ENCODE assay signal across 1 cellular context in genomic region chr14:77043984-77044485, GRCh38.
TF ChIP-seq lines count a peak whose summit lies in the region.

No MANE protein-coding gene starts in this region.

TF ChIP-seq in HepG2, 621 proteins besides CTCF, POLR2A, EP300 and RAD21:
- no peak for TF ChIP-seq ZNF552 (CRISPR knock-in tag; IDR thresholded peaks at IDR 0.05; ENCODE audit: borderline replicate concordance)
- 0 out of 2 replicates have a peak, but pooled peaks have one; percentile 21 for TF ChIP-seq NR2F2 (IDR thresholded peaks at IDR 0.05; ENCODE audit: borderline replicate concordance, low read depth)
- no peak for TF ChIP-seq SNAI1 (CRISPR knock-in tag; IDR thresholded peaks at IDR 0.05; ENCODE audit: borderline replicate concordance)
- TF ChIP-seq ZNF331 (CRISPR knock-in tag; IDR thresholded peaks at IDR 0.05) = peak; percentile 10; the same call in 1 of the 2 replicates
- no peak for TF ChIP-seq U2AF2 (IDR thresholded peaks at IDR 0.05; ENCODE audit: low read depth, low read length)
- TF ChIP-seq FOSL1 (CRISPR knock-in tag; IDR thresholded peaks at IDR 0.05; ENCODE audit: borderline replicate concordance) = no peak
- TF ChIP-seq ZNF12 (CRISPR knock-in tag; IDR thresholded peaks at IDR 0.05) = 0 out of 2 replicates have a peak, but pooled peaks have one; percentile 20
- no peak for TF ChIP-seq HMG20A (CRISPR knock-in tag; IDR thresholded peaks at IDR 0.05; ENCODE audit: borderline replicate concordance)
- peak; percentile 95 for TF ChIP-seq ZKSCAN8 (CRISPR knock-in tag; IDR thresholded peaks at IDR 0.05; ENCODE audit: borderline replicate concordance)
- no peak for TF ChIP-seq MTA1 (CRISPR knock-in tag; IDR thresholded peaks at IDR 0.05; ENCODE audit: borderline replicate concordance)
- peak; percentile 35; the same call in 1 of the 2 replicates for TF ChIP-seq RBFOX2 (IDR thresholded peaks at IDR 0.05; ENCODE audit: low read depth, low read length)
- no peak for TF ChIP-seq ASH2L (IDR thresholded peaks at IDR 0.05; ENCODE audit: insufficient read length, low read depth, low read length)
- TF ChIP-seq DR1 (CRISPR knock-in tag; IDR thresholded peaks at IDR 0.05) = no peak
- TF ChIP-seq ZNF30 (CRISPR knock-in tag; IDR thresholded peaks at IDR 0.05) = no peak
- no peak for TF ChIP-seq ZNF432 (CRISPR knock-in tag; IDR thresholded peaks at IDR 0.05; ENCODE audit: borderline replicate concordance)
- 0 out of 2 replicates have a peak, but pooled peaks have one; percentile 6 for TF ChIP-seq FOSL2 (CRISPR knock-in tag; IDR thresholded peaks at IDR 0.05)
- peak; percentile 14; the same call in 1 of the 2 replicates for TF ChIP-seq SALL1 (CRISPR knock-in tag; IDR thresholded peaks at IDR 0.05)
- TF ChIP-seq ZNF687 (CRISPR knock-in tag; IDR thresholded peaks at IDR 0.05) = peak; percentile 40
- TF ChIP-seq NFATC3 (CRISPR knock-in tag; IDR thresholded peaks at IDR 0.05) = no peak
- TF ChIP-seq ZNF7 (CRISPR knock-in tag; IDR thresholded peaks at IDR 0.05) = no peak
- TF ChIP-seq ZNF207 (IDR thresholded peaks at IDR 0.05; ENCODE audit: borderline replicate concordance) = no peak
- TF ChIP-seq NPAS2 (CRISPR knock-in tag; IDR thresholded peaks at IDR 0.05; ENCODE audit: borderline replicate concordance) = no peak
- TF ChIP-seq SIN3B (IDR thresholded peaks at IDR 0.05; ENCODE audit: low read length) = no peak
- TF ChIP-seq CREB1 (IDR thresholded peaks at IDR 0.05) = no peak
- no peak for TF ChIP-seq CREB1 (CRISPR knock-in tag; IDR thresholded peaks at IDR 0.05)
- no peak for TF ChIP-seq HOXA7 (CRISPR knock-in tag; IDR thresholded peaks at IDR 0.05)
- TF ChIP-seq FIP1L1 (IDR thresholded peaks at IDR 0.05; ENCODE audit: borderline replicate concordance, insufficient read depth, low read depth, low read length) = no peak
- no peak for TF ChIP-seq RORA (CRISPR knock-in tag; IDR thresholded peaks at IDR 0.05)
- TF ChIP-seq EED (CRISPR knock-in tag; IDR thresholded peaks at IDR 0.05) = no peak
- TF ChIP-seq PRDM15 (CRISPR knock-in tag; IDR thresholded peaks at IDR 0.05) = no peak
- TF ChIP-seq IRX3 (CRISPR knock-in tag; IDR thresholded peaks at IDR 0.05; ENCODE audit: borderline replicate concordance, low read depth) = no peak
- no peak for TF ChIP-seq FOXA1 (IDR thresholded peaks at IDR 0.05)
- TF ChIP-seq FOXA1 (CRISPR knock-in tag; IDR thresholded peaks at IDR 0.05) = peak; percentile 63
- TF ChIP-seq SPEN (CRISPR knock-in tag; IDR thresholded peaks at IDR 0.05; ENCODE audit: low read depth) = no peak
- peak; percentile 16; the same call in 1 of the 2 replicates for TF ChIP-seq MED1 (CRISPR knock-in tag; IDR thresholded peaks at IDR 0.05)
- TF ChIP-seq ZNF782 (CRISPR knock-in tag; IDR thresholded peaks at IDR 0.05; ENCODE audit: borderline replicate concordance) = no peak
- no peak for TF ChIP-seq ZSCAN20 (CRISPR knock-in tag; IDR thresholded peaks at IDR 0.05; ENCODE audit: borderline replicate concordance)
- 0 out of 2 replicates have a peak, but pooled peaks have one; percentile 19 for TF ChIP-seq CREBL2 (CRISPR knock-in tag; IDR thresholded peaks at IDR 0.05; ENCODE audit: borderline replicate concordance)
TF ChIP-seq in HepG2: peak in this region for 11.
